ENCODE assay signal across 13 cellular contexts in genomic region chr3:120244834-120245225, GRCh38. TPM values are rescaled to one million over a fixed set of nuclear protein-coding genes. Genes with fewer than 3 reads are reported as not detected.
A peak's percentile ranks its signal among the peaks of the same experiment; 100 is the strongest.
DNase-seq lines count a peak whose midpoint lies in the region; ATAC-seq, FAIRE-seq and TF ChIP-seq lines count a peak whose summit lies in the region.
"Had no signal": no experiment of that assay in that cellular context is flagged by ENCODE, and none has a peak within 500 bp of the region (broad histone marks: within the 10 kb centered on the region; RNA-seq: fewer than 3 reads in every experiment).

No MANE protein-coding gene starts in this region.

- FAIRE-seq in HTR-8/SVneo (lab: Jason Lieb, UNC), result no peak

- H3K27me3 ChIP-seq in HUES48 (ENCODE audit: control insufficient read depth, insufficient read depth, low read length) (no peaks in the 10 kb centered on the region), neuron (ENCODE audit: insufficient read depth, low read length) (no peaks in the 10 kb centered on the region), foreskin keratinocyte (peaks cover 2% of the 10 kb centered on the region)
- H3K27me3 ChIP-seq: uterus had no signal

- ATAC-seq in foreskin keratinocyte, result no peak

- no peak for TF ChIP-seq CTCF in fibroblast of pulmonary artery (IDR thresholded peaks at IDR 0.05; ENCODE audit: low read length, missing control alignments)
- TF ChIP-seq CTCF in foreskin keratinocyte (conservative IDR thresholded peaks at IDR 0.05), result no peak

- H3K4me3 ChIP-seq in HUES48 (ENCODE audit: low read depth, low read length) (no peak overlapping the region), fibroblast of pulmonary artery (replicated peaks; ENCODE audit: low read depth, low read length) (no peak overlapping the region), neuron (ENCODE audit: low read length) (no peak overlapping the region)
- H3K4me3 ChIP-seq: GM12878, uterus had no signal

- H3K9ac ChIP-seq in HUES48 (ENCODE audit: low read depth, low read length), result no peak overlapping the region
- H3K9ac ChIP-seq: SK-N-SH had no signal

- H3K4me1 ChIP-seq in HUES48 (ENCODE audit: control insufficient read depth, insufficient read depth, low read length), result no peaks in the 10 kb centered on the region
- peaks cover 11% of the 10 kb centered on the region for H3K4me1 ChIP-seq in neuron (ENCODE audit: insufficient read depth, low read length)
- no peaks in the 10 kb centered on the region for H3K4me1 ChIP-seq in foreskin keratinocyte
- H3K4me1 ChIP-seq: uterus had no signal

- H2AFZ ChIP-seq in neuron (ENCODE audit: low read depth, low read length), result peak overlapping the region; percentile 80

- H3K9me3 ChIP-seq in HUES48 (ENCODE audit: control insufficient read depth, insufficient read depth, low read length) (no peaks in the 10 kb centered on the region), neuron (ENCODE audit: low read length) (peaks cover 3% of the 10 kb centered on the region)
- H3K9me3 ChIP-seq: SK-N-SH, uterus had no signal

- peak; percentile 34 for DNase-seq in NCI-H82 treated with DMSO at 0.1 percent for 48 hours (lab: John Stamatoyannopoulos, UW; ENCODE audit: unreplicated experiment)
- DNase-seq in fibroblast of pulmonary artery (ENCODE audit: low read depth), result peak; percentile 6
- DNase-seq in SW480 (ENCODE audit: low spot score), result no peak
- no peak for DNase-seq in foreskin keratinocyte
- no peak for DNase-seq in HTR-8/SVneo (ENCODE audit: insufficient read length, low spot score)
- no peak for DNase-seq in OCI-M2 (lab: John Stamatoyannopoulos, UW; ENCODE audit: unreplicated experiment)

- peak overlapping the region; percentile 52 for H3K27ac ChIP-seq in HUES48 (ENCODE audit: low read depth, low read length)
- no peak overlapping the region for H3K27ac ChIP-seq in foreskin keratinocyte
- H3K27ac ChIP-seq: uterus had no signal

- H3K36me3 ChIP-seq in HUES48 (ENCODE audit: control insufficient read depth, insufficient read depth, low read length) (no peaks in the 10 kb centered on the region), neuron (ENCODE audit: insufficient read depth, low read length) (no peaks in the 10 kb centered on the region)
- H3K36me3 ChIP-seq: uterus had no signal

RNA-seq across cellular contexts. Expression of gene GPR156, which starts 40.2 kb away (rescaled TPM):
- total RNA-seq in foreskin keratinocyte, result 0.35 and 0.54 TPM in 2 replicates
- polyA plus RNA-seq in foreskin keratinocyte, result 0.10 and 0.14 TPM in 2 replicates
- total RNA-seq: activated naive CD8-positive, alpha-beta T cell treated with anti-CD3 and anti-CD28 coated beads, Interleukin-2, amount 10 ng/mL, durations not matched to agents 7 days and 5 days had no signal
- polyA plus RNA-seq: IgD-negative memory B cell had no signal

Comparison
In these comparisons a context has a peak if more than half of its experiments do, and no peak if none do; other contexts are left out.
1. DNase-seq: peak in NCI-H82 treated with DMSO at 0.1 percent for 48 hours (single experiment) and fibroblast of pulmonary artery (single experiment); none in SW480 (single experiment), foreskin keratinocyte (0 of 2), HTR-8/SVneo (single experiment) and OCI-M2 (single experiment).